ENCODE assay signal across 14 cellular contexts in the genomic region with DNA sequence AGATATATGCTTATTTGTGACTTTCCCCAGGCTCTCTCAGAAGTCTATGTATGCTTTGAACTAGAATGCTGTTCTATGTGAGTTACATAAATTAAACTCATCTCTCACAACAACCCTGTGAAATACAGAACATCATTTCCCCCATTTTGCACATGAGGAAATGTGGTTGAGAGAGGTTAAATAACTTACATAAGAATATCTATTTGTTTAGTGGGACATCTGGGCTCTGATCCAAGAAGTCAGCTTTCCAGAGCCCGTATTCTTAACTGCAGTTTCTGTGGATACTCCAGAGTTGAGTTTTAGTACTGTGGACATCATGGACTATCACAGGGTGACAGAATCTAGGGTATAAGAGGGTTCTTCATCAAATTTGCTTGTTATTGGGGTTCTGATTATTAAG.
A peak's percentile ranks its signal among the peaks of the same experiment; 100 is the strongest.
DNase-seq lines count a peak whose midpoint lies in the region; ATAC-seq, FAIRE-seq and TF ChIP-seq lines count a peak whose summit lies in the region.
"Had no signal": no experiment of that assay in that cellular context is flagged by ENCODE, and none has a peak within 500 bp of the region (broad histone marks: within the 10 kb centered on the region; RNA-seq: fewer than 3 reads in every experiment).

No MANE protein-coding gene starts in this region.

- no peak overlapping the region for H3K4me3 Mint-ChIP-seq in activated CD4-positive, alpha-beta memory T cell treated with anti-CD3 and anti-CD28 coated beads for 36 hours
- H3K4me3 Mint-ChIP-seq: WTC11 had no signal

- peaks cover 3% of the 10 kb centered on the region for H3K36me3 Mint-ChIP-seq in activated CD4-positive, alpha-beta memory T cell treated with anti-CD3 and anti-CD28 coated beads for 36 hours
- H3K36me3 Mint-ChIP-seq: WTC11 had no signal

- POLR2A ChIA-PET in activated CD4-positive, alpha-beta memory T cell treated with anti-CD3 and anti-CD28 coated beads for 36 hours (lab: Charles Lee), result no interaction called here

- H3K27ac Mint-ChIP-seq in activated CD4-positive, alpha-beta memory T cell treated with anti-CD3 and anti-CD28 coated beads for 36 hours, result no peak overlapping the region
- H3K27ac Mint-ChIP-seq: WTC11 had no signal

- no peaks in the 10 kb centered on the region for H3K27me3 Mint-ChIP-seq in activated CD4-positive, alpha-beta memory T cell treated with anti-CD3 and anti-CD28 coated beads for 36 hours

- no peak for ATAC-seq in HG02852 (IDR thresholded peaks at IDR 0.05; ENCODE audit: unreplicated experiment)
- ATAC-seq: left cardiac atrium, WTC11 had no signal

- H3K4me3 ChIP-seq in choroid plexus epithelial cell (ENCODE audit: low read depth, low read length), result no peak overlapping the region

- DNase-seq in HTR-8/SVneo (ENCODE audit: insufficient read length, low spot score) (no peak), NCI-H2196 treated with DMSO at 0.1 percent for 48 hours (lab: John Stamatoyannopoulos, UW; ENCODE audit: unreplicated experiment) (peak; percentile 7), choroid plexus epithelial cell (ENCODE audit: low read depth) (peak; percentile 78), non-pigmented ciliary epithelial cell (ENCODE audit: low read depth) (peak; percentile 14), NCI-H1930 (lab: John Stamatoyannopoulos, UW) (no peak)
- no peak for DNase-seq in activated CD4-positive, alpha-beta memory T cell treated with anti-CD3 and anti-CD28 coated beads for 36 hours
- DNase-seq: C1 segment of cervical spinal cord; central memory CD4-positive, alpha-beta T cell; left cardiac atrium; NCI-H524 had no signal

- no peaks in the 10 kb centered on the region for H3K9me3 Mint-ChIP-seq in activated CD4-positive, alpha-beta memory T cell treated with anti-CD3 and anti-CD28 coated beads for 36 hours

- CTCF ChIA-PET in activated CD4-positive, alpha-beta memory T cell treated with anti-CD3 and anti-CD28 coated beads for 36 hours (lab: Charles Lee), result no interaction called here

- FAIRE-seq in HTR-8/SVneo (lab: Jason Lieb, UNC), result peak; percentile 38
- FAIRE-seq: endometrium, RCC 7860 had no signal

- intact Hi-C loops in activated CD4-positive, alpha-beta memory T cell treated with anti-CD3 and anti-CD28 coated beads for 36 hours (cut with micrococcal nuclease), result no loop called here

- TF ChIP-seq CTCF in choroid plexus epithelial cell (conservative IDR thresholded peaks at IDR 0.05; ENCODE audit: low read depth, low read length), result no peak

- no peaks in the 10 kb centered on the region for H3K4me1 Mint-ChIP-seq in activated CD4-positive, alpha-beta memory T cell treated with anti-CD3 and anti-CD28 coated beads for 36 hours (ENCODE audit: low read depth)
- H3K4me1 Mint-ChIP-seq: WTC11 had no signal

Comparison
In these comparisons a context has a peak if more than half of its experiments do, and no peak if none do; other contexts are left out.
1. DNase-seq: peak in NCI-H2196 treated with DMSO at 0.1 percent for 48 hours (single experiment), choroid plexus epithelial cell (single experiment) and non-pigmented ciliary epithelial cell (single experiment); none in HTR-8/SVneo (single experiment), activated CD4-positive, alpha-beta memory T cell treated with anti-CD3 and anti-CD28 coated beads for 36 hours (single experiment) and NCI-H1930 (0 of 2).